ENCODE assay signal across 1 cellular context in the genomic region with DNA sequence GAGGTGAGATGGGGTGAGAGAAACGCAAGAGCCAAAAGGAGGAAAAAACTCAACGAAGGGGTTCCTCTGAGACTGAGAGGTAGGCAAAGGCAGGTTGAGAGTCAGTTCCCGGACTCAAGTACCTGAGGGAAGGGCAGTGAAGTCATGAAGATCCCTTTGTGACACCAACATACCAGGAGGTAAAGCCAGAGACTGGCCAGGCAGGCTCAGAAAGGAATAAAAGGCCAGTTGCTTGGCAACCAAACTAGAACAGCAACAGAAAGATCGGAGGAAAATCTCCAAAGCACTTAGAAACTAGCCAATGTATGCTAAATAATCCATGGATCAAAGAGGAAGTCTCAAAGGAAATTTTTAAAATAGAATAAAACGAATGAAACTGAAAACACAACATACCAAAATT.
TF ChIP-seq lines count a peak whose summit lies in the region.

No MANE protein-coding gene starts in this region.

TF ChIP-seq in GM23338, 12 proteins besides CTCF, POLR2A, EP300 and RAD21 (continued from another document):
- no peak for TF ChIP-seq ZNF462 (CRISPR knock-in tag; IDR thresholded peaks at IDR 0.05)
